In genomic region chr6:2157441-2158127, GRCh38 we compare ENCODE assay signal across 10 cellular contexts.
A peak's percentile ranks its signal among the peaks of the same experiment; 100 is the strongest.
DNase-seq lines count a peak whose midpoint lies in the region; ATAC-seq and TF ChIP-seq lines count a peak whose summit lies in the region.
"Had no signal": no experiment of that assay in that cellular context is flagged by ENCODE, and none has a peak within 500 bp of the region (broad histone marks: within the 10 kb centered on the region; RNA-seq: fewer than 3 reads in every experiment).

No MANE protein-coding gene starts in this region.

- no peak overlapping the region for H4K8ac ChIP-seq in mesenchymal stem cell (ENCODE audit: low read length)

- POLR2A ChIA-PET in HEK293 (lab: Yijun Ruan, JAX), result no interaction called here
- POLR2A ChIA-PET in activated CD8-positive, alpha-beta T cell treated with anti-CD3 and anti-CD28 coated beads, Interleukin-2, amount 10 ng/mL, durations not matched to agents 7 days and 5 days (lab: Charles Lee), result no interaction called here

- DNase-seq in GM04504 (ENCODE audit: low read depth) (peak; percentile 73), mesenchymal stem cell (peak; percentile 9), DMS153 treated with DMSO at 0.1 percent for 48 hours (lab: John Stamatoyannopoulos, UW; ENCODE audit: unreplicated experiment) (no peak), anterior cingulate cortex (lab: John Stamatoyannopoulos, UW) (no peak)
- peak; percentile 61 for DNase-seq in activated CD8-positive, alpha-beta T cell treated with anti-CD3 and anti-CD28 coated beads, Interleukin-2, amount 10 ng/mL, durations not matched to agents 7 days and 5 days
- DNase-seq: NCI-H1436 had no signal

- H3K36me3 ChIP-seq in HEK293 (ENCODE audit: control insufficient read depth in 2 of 2, insufficient read depth in 1 of 2, low read length in 2 of 2) (no peaks in the 10 kb centered on the region; a peak in 1 of 3 replicates), mesenchymal stem cell (ENCODE audit: control insufficient read depth in 1 of 2, insufficient read depth in 2 of 2, low read depth in 1 of 2, low read length in 2 of 2) (no peaks in the 10 kb centered on the region)

- H3K18ac ChIP-seq in mesenchymal stem cell (ENCODE audit: low read depth in 1 of 2, low read length in 2 of 2), result no peak overlapping the region

- H3K4me2 ChIP-seq in mesenchymal stem cell (ENCODE audit: low read length, poor library complexity, severe bottlenecking), result no peak overlapping the region
- H3K4me2 ChIP-seq: smooth muscle cell had no signal

- H3K4me3 ChIP-seq in HEK293 (ENCODE audit: low read depth, low read length) (no peak overlapping the region), mesenchymal stem cell (ENCODE audit: insufficient read depth in 1 of 2, low read depth in 1 of 2, low read length in 2 of 2) (no peak overlapping the region)
- H3K4me3 ChIP-seq: smooth muscle cell had no signal

- H3K4ac ChIP-seq in mesenchymal stem cell (ENCODE audit: low read depth in 1 of 2, low read length in 2 of 2), result no peak overlapping the region

- ATAC-seq in activated CD8-positive, alpha-beta T cell treated with anti-CD3 and anti-CD28 coated beads, Interleukin-2, amount 10 ng/mL, durations not matched to agents 7 days and 5 days, result peak; percentile 47
- no peak for ATAC-seq in GM18867 (IDR thresholded peaks at IDR 0.05; ENCODE audit: unreplicated experiment)
- no peak for ATAC-seq in HG02840 (IDR thresholded peaks at IDR 0.05; ENCODE audit: low FRiP score, unreplicated experiment)

- peaks cover 10% of the 10 kb centered on the region for H3K79me1 ChIP-seq in mesenchymal stem cell (replicated peaks; ENCODE audit: low read length, poor library complexity, severe bottlenecking)

- 87% methylated on average over 1 of the region's 1 CpG for WGBS in mesenchymal stem cell

- peak overlapping the region; percentile 53 for H3K9ac ChIP-seq in mesenchymal stem cell (ENCODE audit: low read length)

- no peak overlapping the region for H2AK5ac ChIP-seq in mesenchymal stem cell (ENCODE audit: low read length, severe bottlenecking)

- H2BK12ac ChIP-seq in mesenchymal stem cell (ENCODE audit: low read length in 2 of 2), result no peak overlapping the region

- no peak overlapping the region for H3K14ac ChIP-seq in mesenchymal stem cell (ENCODE audit: low read length in 2 of 2)

- CTCF ChIA-PET in HEK293 (lab: Yijun Ruan, JAX), result interaction anchor here (0.9 to 1.1 kb wide), 3 partner anchors 9 to 477 kb away, joined by 3 to 4 read pairs (median 3); no protein-coding TSS in a partner anchor
- CTCF ChIA-PET in activated CD8-positive, alpha-beta T cell treated with anti-CD3 and anti-CD28 coated beads, Interleukin-2, amount 10 ng/mL, durations not matched to agents 7 days and 5 days (lab: Charles Lee), result no interaction called here

- H2BK15ac ChIP-seq in mesenchymal stem cell (ENCODE audit: low read depth, poor library complexity, severe bottlenecking), result no peak overlapping the region

- H3K27me3 Mint-ChIP-seq in activated CD8-positive, alpha-beta T cell treated with anti-CD3 and anti-CD28 coated beads, Interleukin-2, amount 10 ng/mL, durations not matched to agents 7 days and 5 days (ENCODE audit: low read depth), result peaks cover 2% of the 10 kb centered on the region

- no peak overlapping the region for H3K4me3 Mint-ChIP-seq in activated CD8-positive, alpha-beta T cell treated with anti-CD3 and anti-CD28 coated beads, Interleukin-2, amount 10 ng/mL, durations not matched to agents 7 days and 5 days

- H3K4me1 Mint-ChIP-seq in activated CD8-positive, alpha-beta T cell treated with anti-CD3 and anti-CD28 coated beads, Interleukin-2, amount 10 ng/mL, durations not matched to agents 7 days and 5 days (ENCODE audit: low read depth), result peaks cover 27% of the 10 kb centered on the region

- no peak overlapping the region for H3K27ac Mint-ChIP-seq in activated CD8-positive, alpha-beta T cell treated with anti-CD3 and anti-CD28 coated beads, Interleukin-2, amount 10 ng/mL, durations not matched to agents 7 days and 5 days

- H3K9me3 ChIP-seq in HEK293 (ENCODE audit: control insufficient read depth, insufficient read depth, low read depth, low read length) (no peaks in the 10 kb centered on the region), mesenchymal stem cell (ENCODE audit: control insufficient read depth, low read length) (no peaks in the 10 kb centered on the region)

- H3K27ac ChIP-seq in HEK293 (ENCODE audit: extremely low read depth, low read depth, low read length), result no peak overlapping the region
- peak overlapping the region; percentile 32 for H3K27ac ChIP-seq in mesenchymal stem cell (ENCODE audit: low read length, poor library complexity, severe bottlenecking)

- no peak overlapping the region for H2BK120ac ChIP-seq in mesenchymal stem cell (ENCODE audit: low read depth, low read length)

- H2AFZ ChIP-seq in mesenchymal stem cell (ENCODE audit: low read depth, low read length), result no peak overlapping the region

- no peaks in the 10 kb centered on the region for H3K36me3 Mint-ChIP-seq in activated CD8-positive, alpha-beta T cell treated with anti-CD3 and anti-CD28 coated beads, Interleukin-2, amount 10 ng/mL, durations not matched to agents 7 days and 5 days (ENCODE audit: low read depth)

- H2BK5ac ChIP-seq in mesenchymal stem cell (ENCODE audit: low read depth, low read length, poor library complexity, severe bottlenecking), result no peak overlapping the region

- no peak for TF ChIP-seq CTCF in HEK293 (tag by site-specific recombination; IDR thresholded peaks at IDR 0.05)

- no peak overlapping the region for H3K23ac ChIP-seq in mesenchymal stem cell (ENCODE audit: low read length in 2 of 2)

- no peaks in the 10 kb centered on the region for H3K9me3 Mint-ChIP-seq in activated CD8-positive, alpha-beta T cell treated with anti-CD3 and anti-CD28 coated beads, Interleukin-2, amount 10 ng/mL, durations not matched to agents 7 days and 5 days (ENCODE audit: insufficient read depth)

- peaks cover 10% of the 10 kb centered on the region for H3K4me1 ChIP-seq in HEK293 (ENCODE audit: control insufficient read depth, insufficient read depth, low read length)
- peaks cover 4% of the 10 kb centered on the region for H3K4me1 ChIP-seq in mesenchymal stem cell (ENCODE audit: control insufficient read depth, insufficient read depth, low read depth, low read length)

- no peaks in the 10 kb centered on the region for H3K27me3 ChIP-seq in mesenchymal stem cell (ENCODE audit: control insufficient read depth in 1 of 2, insufficient read depth in 1 of 2, low read length in 2 of 2)

- H4K91ac ChIP-seq in mesenchymal stem cell (ENCODE audit: low read length), result no peak overlapping the region

TF ChIP-seq in HEK293, 187 proteins besides CTCF, POLR2A, EP300 and RAD21 (continues in another document):
- TF ChIP-seq ZEB2 (tag by site-specific recombination; IDR thresholded peaks at IDR 0.05) (0 out of 2 replicates have a peak, but pooled peaks have one; percentile 15), ZBTB17 (tag by site-specific recombination; IDR thresholded peaks at IDR 0.05) (0 out of 2 replicates have a peak, but pooled peaks have one; percentile 37), ZNF169 (tag by site-specific recombination; IDR thresholded peaks at IDR 0.05) (no peak), ZNF10 (tag by site-specific recombination; IDR thresholded peaks at IDR 0.05) (no peak), KLF7 (tag by site-specific recombination; IDR thresholded peaks at IDR 0.05; ENCODE audit: borderline replicate concordance) (no peak), MYNN (tag by site-specific recombination; IDR thresholded peaks at IDR 0.05; ENCODE audit: borderline replicate concordance) (no peak), ZNF510 (tag by site-specific recombination; IDR thresholded peaks at IDR 0.05; ENCODE audit: insufficient replicate concordance) (no peak), ZNF423 (tag by site-specific recombination; IDR thresholded peaks at IDR 0.05) (no peak), PRDM6 (tag by site-specific recombination; IDR thresholded peaks at IDR 0.05) (peak; percentile 45; the same call in 1 of the 2 replicates), ZBTB7A (tag by site-specific recombination; IDR thresholded peaks at IDR 0.05; ENCODE audit: low read depth) (no peak), ZNF449 (tag by site-specific recombination; IDR thresholded peaks at IDR 0.05) (no peak), ZNF366 (tag by site-specific recombination; conservative IDR thresholded peaks at IDR 0.05) (no peak), ZBTB8A (tag by site-specific recombination; IDR thresholded peaks at IDR 0.05) (0 out of 2 replicates have a peak, but pooled peaks have one; percentile 22), KLF9 (tag by site-specific recombination; IDR thresholded peaks at IDR 0.05; ENCODE audit: low read depth) (no peak), MEIS1 (CRISPR knock-in tag; IDR thresholded peaks at IDR 0.05; ENCODE audit: borderline replicate concordance) (no peak), FEZF1 (tag by site-specific recombination; IDR thresholded peaks at IDR 0.05) (no peak)

Comparison
In these comparisons a context has a peak if more than half of its experiments do, and no peak if none do; other contexts are left out.
1. DNase-seq: peak in GM04504 (single experiment), activated CD8-positive, alpha-beta T cell treated with anti-CD3 and anti-CD28 coated beads, Interleukin-2, amount 10 ng/mL, durations not matched to agents 7 days and 5 days (single experiment) and mesenchymal stem cell (single experiment); none in DMS153 treated with DMSO at 0.1 percent for 48 hours (single experiment) and anterior cingulate cortex (0 of 58).